In the genomic region with DNA sequence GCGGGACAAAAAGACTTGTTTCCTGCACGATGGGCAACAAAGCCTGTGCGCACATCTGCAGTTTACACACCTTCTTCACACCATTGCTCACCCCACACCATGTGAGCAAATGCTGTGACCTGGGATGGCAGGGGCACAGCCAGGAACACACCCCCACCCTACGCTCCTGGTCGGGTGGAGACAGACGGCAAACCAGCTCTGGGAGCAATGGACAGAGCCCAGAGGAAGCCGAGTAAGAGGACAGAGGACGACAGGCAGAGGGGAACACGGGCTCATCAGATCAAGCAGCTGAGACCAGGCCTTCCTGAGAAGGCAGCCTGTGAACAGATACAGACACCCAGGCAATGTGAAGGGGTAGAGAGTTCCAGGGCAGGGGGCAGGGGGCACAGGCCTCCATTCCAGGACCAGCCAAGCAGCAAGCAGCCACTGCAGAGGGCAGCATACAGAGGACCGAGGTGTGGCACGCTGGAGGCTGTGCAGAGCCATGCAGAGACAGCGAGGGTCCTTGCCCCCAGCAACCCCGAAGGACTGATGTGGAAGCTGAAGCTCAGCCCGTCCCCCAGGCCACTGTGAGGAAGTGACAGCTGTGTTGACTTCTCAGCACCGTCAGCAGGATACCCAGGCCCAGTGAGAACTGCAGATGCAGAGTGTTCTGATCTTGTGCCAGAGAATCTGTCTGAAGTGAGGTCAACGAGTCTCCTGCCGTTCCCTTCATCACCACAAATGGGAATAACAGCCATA, we compare ENCODE assay signal across 15 cellular contexts. TPM values are rescaled to one million over a fixed set of nuclear protein-coding genes. Genes with fewer than 3 reads are reported as not detected.
DNase-seq lines count a peak whose midpoint lies in the region; ATAC-seq and TF ChIP-seq lines count a peak whose summit lies in the region.
"Had no signal": no experiment of that assay in that cellular context is flagged by ENCODE, and none has a peak within 500 bp of the region (broad histone marks: within the 10 kb centered on the region; RNA-seq: fewer than 3 reads in every experiment).

No MANE protein-coding gene starts in this region.

- DNase-seq in SHP77 (lab: John Stamatoyannopoulos, UW), result peak; percentile 51 to 57
- DNase-seq in SHP77 treated with DMSO at 0.1 percent for 48 hours (lab: John Stamatoyannopoulos, UW), result no peak
- peak in 1 of 2 donors; percentile 61 for DNase-seq in vagina (ENCODE audit: extremely low spot score in 2 of 2)
- no peak for DNase-seq in activated naive CD4-positive, alpha-beta T cell treated with anti-CD3 and anti-CD28 coated beads, Interleukin-2, amount 50 U/mL, for 16 hours
- no peak for DNase-seq in stimulated activated naive CD8-positive, alpha-beta T cell treated with anti-CD3 and anti-CD28 coated beads, Interleukin-15, amount 100 ng/mL, for 72 hours
- no peak for DNase-seq in amygdala (lab: John Stamatoyannopoulos, UW)
- DNase-seq: activated CD4-positive, alpha-beta T cell treated with anti-CD3 and anti-CD28 coated beads, Interleukin-2, amount 10 ng/mL, durations not matched to agents 7 days and 5 days; activated T-cell treated with anti-CD3 and anti-CD28 coated beads, Interleukin-2, amount 50 U/mL, for 48 hours; mammary epithelial cell; NCI-H524 treated with DMSO at 0.1 percent for 48 hours had no signal

- no peak for TF ChIP-seq CTCF in OCI-LY3 (IDR thresholded peaks at IDR 0.05; ENCODE audit: low read depth, low read length)
- no peak for TF ChIP-seq CTCF in vagina (IDR thresholded peaks at IDR 0.05)

- H3K4me1 ChIP-seq in OCI-LY3 (ENCODE audit: low read length) (peaks cover 59% of the 10 kb centered on the region), vagina (peaks cover 20% of the 10 kb centered on the region)
- H3K4me1 ChIP-seq: adrenal gland had no signal

- no peak for TF ChIP-seq POLR2A in vagina (IDR thresholded peaks at IDR 0.05)

- H3K4me3 Mint-ChIP-seq in stimulated activated naive CD8-positive, alpha-beta T cell treated with anti-CD3 and anti-CD28 coated beads, Interleukin-15, amount 100 ng/mL, for 72 hours, result no peak overlapping the region
- H3K4me3 Mint-ChIP-seq: activated CD4-positive, alpha-beta T cell treated with anti-CD3 and anti-CD28 coated beads, Interleukin-2, amount 10 ng/mL, durations not matched to agents 7 days and 5 days; T-helper 2 cell treated with Interferon-gamma antibody and Interleukin-4, amounts not matched to agents 5 μg/mL and 100 μg/mL, for 36 hours had no signal

- H3K4me2 ChIP-seq in OCI-LY3 (ENCODE audit: low read length), result peak overlapping the region; percentile 76

- no peaks in the 10 kb centered on the region for H3K9me3 Mint-ChIP-seq in stimulated activated naive CD8-positive, alpha-beta T cell treated with anti-CD3 and anti-CD28 coated beads, Interleukin-15, amount 100 ng/mL, for 72 hours
- H3K9me3 Mint-ChIP-seq: activated CD4-positive, alpha-beta T cell treated with anti-CD3 and anti-CD28 coated beads, Interleukin-2, amount 10 ng/mL, durations not matched to agents 7 days and 5 days; T-helper 2 cell treated with Interferon-gamma antibody and Interleukin-4, amounts not matched to agents 5 μg/mL and 100 μg/mL, for 36 hours had no signal

- H2AFZ ChIP-seq in OCI-LY3 (ENCODE audit: low read depth, low read length), result no peak overlapping the region

- peaks cover 24% of the 10 kb centered on the region for H3K4me1 Mint-ChIP-seq in stimulated activated naive CD8-positive, alpha-beta T cell treated with anti-CD3 and anti-CD28 coated beads, Interleukin-15, amount 100 ng/mL, for 72 hours

- H3K4me3 ChIP-seq in OCI-LY3 (ENCODE audit: low read length) (peak overlapping the region; percentile 60), vagina (no peak overlapping the region)
- H3K4me3 ChIP-seq: adrenal gland, suprapubic skin had no signal

- H3K27me3 Mint-ChIP-seq in stimulated activated naive CD8-positive, alpha-beta T cell treated with anti-CD3 and anti-CD28 coated beads, Interleukin-15, amount 100 ng/mL, for 72 hours, result peaks cover 76% of the 10 kb centered on the region

- H3K27ac ChIP-seq in OCI-LY3 (ENCODE audit: low read length), result peak overlapping the region; percentile 44; the same call in 1 of the 2 replicates
- H3K27ac ChIP-seq in layer of hippocampus (ENCODE audit: low read depth, low read length), result peak overlapping the region; percentile 44
- H3K27ac ChIP-seq in vagina, result peak overlapping the region; percentile 5
- H3K27ac ChIP-seq: adrenal gland, suprapubic skin had no signal

- peaks cover 56% of the 10 kb centered on the region for H3K27me3 ChIP-seq in OCI-LY3 (ENCODE audit: low read depth, low read length)
- no peaks in the 10 kb centered on the region for H3K27me3 ChIP-seq in layer of hippocampus (ENCODE audit: control insufficient read depth, insufficient read depth, low read length)
- H3K27me3 ChIP-seq in vagina, result no peaks in the 10 kb centered on the region
- H3K27me3 ChIP-seq: adrenal gland, suprapubic skin had no signal

- H3K36me3 ChIP-seq in OCI-LY3 (replicated peaks; ENCODE audit: low read depth, low read length) (no peaks in the 10 kb centered on the region), vagina (no peaks in the 10 kb centered on the region)
- H3K36me3 ChIP-seq: adrenal gland had no signal

- H3K27ac Mint-ChIP-seq in stimulated activated naive CD8-positive, alpha-beta T cell treated with anti-CD3 and anti-CD28 coated beads, Interleukin-15, amount 100 ng/mL, for 72 hours, result no peak overlapping the region
- H3K27ac Mint-ChIP-seq: activated CD4-positive, alpha-beta T cell treated with anti-CD3 and anti-CD28 coated beads, Interleukin-2, amount 10 ng/mL, durations not matched to agents 7 days and 5 days; T-helper 2 cell treated with Interferon-gamma antibody and Interleukin-4, amounts not matched to agents 5 μg/mL and 100 μg/mL, for 36 hours had no signal

- H3K9ac ChIP-seq in OCI-LY3 (ENCODE audit: low read length), result peak overlapping the region; percentile 10; the same call in 1 of the 2 replicates

- H3K9me3 ChIP-seq in OCI-LY3 (ENCODE audit: insufficient read depth, low read length) (no peaks in the 10 kb centered on the region), vagina (no peaks in the 10 kb centered on the region)
- H3K9me3 ChIP-seq: adrenal gland, suprapubic skin had no signal

- H3K79me2 ChIP-seq in OCI-LY3 (ENCODE audit: low read length), result no peaks in the 10 kb centered on the region

- no peak for ATAC-seq in stimulated activated naive CD8-positive, alpha-beta T cell treated with anti-CD3 and anti-CD28 coated beads, Interleukin-15, amount 100 ng/mL, for 72 hours

- H4K20me1 ChIP-seq in OCI-LY3 (ENCODE audit: insufficient read depth, low read length), result 0 out of 2 replicates have a peak, but pooled peaks cover 6% of the 10 kb centered on the region

- intact Hi-C loops in vagina (cut with DNase I), result no loop called here

RNA-seq across cellular contexts. Expression of gene PARD6G, which starts 46.2 kb away (rescaled TPM):
- 32.7 TPM for total RNA-seq in vagina

Comparison
In these comparisons a context has a peak if more than half of its experiments do, and no peak if none do; other contexts are left out.
1. DNase-seq: peak in SHP77 (2 of 2); none in SHP77 treated with DMSO at 0.1 percent for 48 hours (single experiment), activated naive CD4-positive, alpha-beta T cell treated with anti-CD3 and anti-CD28 coated beads, Interleukin-2, amount 50 U/mL, for 16 hours (single experiment), stimulated activated naive CD8-positive, alpha-beta T cell treated with anti-CD3 and anti-CD28 coated beads, Interleukin-15, amount 100 ng/mL, for 72 hours (0 of 2) and amygdala (0 of 56).
2. Peak in every context shown above with its lines, with median percentiles within 50 percentile points of each other: H3K27ac ChIP-seq.